Comparison of ENCODE assay signal across 9 cellular contexts in genomic region chr2:76599732-76600368, GRCh38.
DNase-seq lines count a peak whose midpoint lies in the region; ATAC-seq, FAIRE-seq and TF ChIP-seq lines count a peak whose summit lies in the region.
"Had no signal": no experiment of that assay in that cellular context is flagged by ENCODE, and none has a peak within 500 bp of the region (broad histone marks: within the 10 kb centered on the region; RNA-seq: fewer than 3 reads in every experiment).

No MANE protein-coding gene starts in this region.

- peak; percentile 20 for DNase-seq in activated CD4-positive, alpha-beta T cell treated with anti-CD3 and anti-CD28 coated beads for 36 hours
- no peak for DNase-seq in activated CD4-positive, alpha-beta T cell treated with anti-CD3 and anti-CD28 coated beads, Interleukin-2, amount 50 U/mL, for 1 hour
- DNase-seq in H54 (ENCODE audit: insufficient read length, low spot score) (peak; percentile 12), NT2/D1 (ENCODE audit: low read depth, low spot score) (peak; percentile 90), chondrocyte (ENCODE audit: low spot score) (no peak), left lobe of liver (ENCODE audit: low spot score) (peak; percentile 64), aorta (no peak)
- DNase-seq in Jurkat, Clone E6-1 (ENCODE audit: low read depth, low spot score): peak; percentile 79

- no peak overlapping the region for H3K27ac ChIP-seq in aorta (ENCODE audit: low read depth in 1 of 2, low read length in 2 of 2)
- H3K27ac ChIP-seq: BLaER1 had no signal

- 9 to 13% methylated on average over 4 of the region's 4 CpGs for WGBS in aorta, 2 donors

- H3K4me3 ChIP-seq in Jurkat, Clone E6-1 (ENCODE audit: low read length): no peak overlapping the region
- H3K4me3 ChIP-seq in NT2/D1 (ENCODE audit: insufficient read length, low read depth) (no peak overlapping the region), aorta (ENCODE audit: low read length in 2 of 2) (no peak overlapping the region)
- H3K4me3 ChIP-seq: BLaER1 had no signal

- H3K27me3 Mint-ChIP-seq in activated CD4-positive, alpha-beta T cell treated with anti-CD3 and anti-CD28 coated beads for 36 hours: no peaks in the 10 kb centered on the region
- peaks cover 2% of the 10 kb centered on the region for H3K27me3 Mint-ChIP-seq in chondrocyte (ENCODE audit: low read depth)

- no peaks in the 10 kb centered on the region for H3K9me3 Mint-ChIP-seq in activated CD4-positive, alpha-beta T cell treated with anti-CD3 and anti-CD28 coated beads for 36 hours (ENCODE audit: low read depth)
- no peaks in the 10 kb centered on the region for H3K9me3 Mint-ChIP-seq in chondrocyte (ENCODE audit: low read depth)

- peak; percentile 42 for ATAC-seq in activated CD4-positive, alpha-beta T cell treated with anti-CD3 and anti-CD28 coated beads for 36 hours
- ATAC-seq in left lobe of liver (peak; percentile 100), aorta (ENCODE audit: low FRiP score) (peak; percentile 62)

- CTCF ChIA-PET in activated CD4-positive, alpha-beta T cell treated with anti-CD3 and anti-CD28 coated beads for 36 hours (lab: Charles Lee): interaction anchor here (0.5 to 1.2 kb wide), 2 partner anchors 75 to 402 kb away, joined by 3 read pairs; no protein-coding TSS in a partner anchor

- H3K9ac ChIP-seq in NT2/D1 (ENCODE audit: insufficient read length, low read depth): no peak overlapping the region
- H3K9ac ChIP-seq: BLaER1 had no signal

- POLR2A ChIA-PET in activated CD4-positive, alpha-beta T cell treated with anti-CD3 and anti-CD28 coated beads for 36 hours (lab: Charles Lee): no interaction called here

- H3K4me3 Mint-ChIP-seq in activated CD4-positive, alpha-beta T cell treated with anti-CD3 and anti-CD28 coated beads for 36 hours: no peak overlapping the region
- H3K4me3 Mint-ChIP-seq in chondrocyte (ENCODE audit: unreplicated experiment): no peak overlapping the region

- H3K4me1 Mint-ChIP-seq in activated CD4-positive, alpha-beta T cell treated with anti-CD3 and anti-CD28 coated beads for 36 hours: no peaks in the 10 kb centered on the region
- H3K4me1 Mint-ChIP-seq in chondrocyte (ENCODE audit: low read depth): no peaks in the 10 kb centered on the region

- H3K27me3 ChIP-seq in NT2/D1 (ENCODE audit: insufficient read depth, insufficient read length): no peaks in the 10 kb centered on the region
- no peaks in the 10 kb centered on the region for H3K27me3 ChIP-seq in aorta (ENCODE audit: control insufficient read depth in 1 of 2, insufficient read depth in 2 of 2, low read length in 1 of 2)
- H3K27me3 ChIP-seq: BLaER1 had no signal

- peak; percentile 88 for TF ChIP-seq CTCF in chondrocyte (IDR thresholded peaks at IDR 0.05)

- H3K9me3 ChIP-seq in NT2/D1 (ENCODE audit: insufficient read depth, low read length) (no peaks in the 10 kb centered on the region), aorta (ENCODE audit: control insufficient read depth, low read length) (no peaks in the 10 kb centered on the region)
- H3K9me3 ChIP-seq: BLaER1 had no signal

- no peaks in the 10 kb centered on the region for H3K36me3 Mint-ChIP-seq in activated CD4-positive, alpha-beta T cell treated with anti-CD3 and anti-CD28 coated beads for 36 hours (ENCODE audit: low read depth)
- H3K36me3 Mint-ChIP-seq in chondrocyte (ENCODE audit: low read depth): no peaks in the 10 kb centered on the region

- intact Hi-C loops in activated CD4-positive, alpha-beta T cell treated with anti-CD3 and anti-CD28 coated beads for 36 hours (cut with DNase I, micrococcal nuclease): loop anchor here (1.0 to 5.0 kb wide), 5 partner anchors 401 to 958 kb away; no protein-coding TSS in a partner anchor
- intact Hi-C loops in aorta (cut with DNase I): loop anchor here in 1 of 2 donors (10.0 kb wide), 1 partner anchor 405 kb away; no protein-coding TSS in a partner anchor

- H3K36me3 ChIP-seq in NT2/D1 (ENCODE audit: insufficient read depth, insufficient read length, low read length) (no peaks in the 10 kb centered on the region), aorta (ENCODE audit: control insufficient read depth in 1 of 2, insufficient read depth in 2 of 2, low read length in 1 of 2) (no peaks in the 10 kb centered on the region)
- H3K36me3 ChIP-seq: BLaER1 had no signal

- H3K27ac Mint-ChIP-seq in activated CD4-positive, alpha-beta T cell treated with anti-CD3 and anti-CD28 coated beads for 36 hours: no peak overlapping the region
- no peak overlapping the region for H3K27ac Mint-ChIP-seq in chondrocyte (ENCODE audit: unreplicated experiment)

- no peaks in the 10 kb centered on the region for H3K4me1 ChIP-seq in NT2/D1 (ENCODE audit: insufficient read depth, insufficient read length)
- H3K4me1 ChIP-seq in aorta (ENCODE audit: control insufficient read depth in 1 of 2, insufficient read depth in 2 of 2, low read length in 2 of 2): no peaks in the 10 kb centered on the region

- FAIRE-seq in H54 (lab: Jason Lieb, UNC): peak; percentile 97

- no peak for TF ChIP-seq POLR2A in H54 (IDR thresholded peaks at IDR 0.05; ENCODE audit: low read depth, low read length)

Comparison
In these comparisons a context has a peak if more than half of its experiments do, and no peak if none do; other contexts are left out.
1. DNase-seq: peak in activated CD4-positive, alpha-beta T cell treated with anti-CD3 and anti-CD28 coated beads for 36 hours (single experiment), H54 (single experiment), Jurkat, Clone E6-1 (single experiment), NT2/D1 (single experiment) and left lobe of liver (single experiment); none in activated CD4-positive, alpha-beta T cell treated with anti-CD3 and anti-CD28 coated beads, Interleukin-2, amount 50 U/mL, for 1 hour (single experiment), chondrocyte (single experiment) and aorta (0 of 2).
2. ATAC-seq: peak in every context shown above with its lines; median percentile 100 in left lobe of liver; 62 in aorta; 42 in activated CD4-positive, alpha-beta T cell treated with anti-CD3 and anti-CD28 coated beads for 36 hours.